Comparison of ENCODE assay signal across 13 cellular contexts in genomic region chr11:86249307-86250098, GRCh38. TPM values are rescaled to one million over a fixed set of nuclear protein-coding genes. Genes with fewer than 3 reads are reported as not detected.
A peak's percentile ranks its signal among the peaks of the same experiment; 100 is the strongest.
DNase-seq lines count a peak whose midpoint lies in the region; ATAC-seq lines count a peak whose summit lies in the region.
"Had no signal": no experiment of that assay in that cellular context is flagged by ENCODE, and none has a peak within 500 bp of the region (broad histone marks: within the 10 kb centered on the region; RNA-seq: fewer than 3 reads in every experiment).

No MANE protein-coding gene starts in this region.

- no peak overlapping the region for H2AFZ ChIP-seq in Karpas-422 (ENCODE audit: low read length)

- no peak for ATAC-seq in GM21723 (IDR thresholded peaks at IDR 0.05; ENCODE audit: unreplicated experiment)
- no peak for ATAC-seq in activated CD4-positive, CD25-positive, alpha-beta regulatory T cell treated with anti-CD3 and anti-CD28 coated beads, Interleukin-2, amount 50 U/mL, for 24 hours
- ATAC-seq: left ventricle myocardium superior had no signal

- H3K79me2 ChIP-seq in Karpas-422 (ENCODE audit: low read length) (peaks cover 92% of the 10 kb centered on the region), mesendoderm (ENCODE audit: control insufficient read depth, insufficient read depth, low read length) (peaks cover 39% of the 10 kb centered on the region)

- no peak for DNase-seq in T-helper 2 cell treated with Interferon-gamma antibody and Interleukin-4, amounts not matched to agents 5 μg/mL and 100 μg/mL, for 36 hours (ENCODE audit: low spot score)
- no peak for DNase-seq in T-helper 2 cell
- DNase-seq in Karpas-422: no peak
- DNase-seq in activated CD4-positive, alpha-beta memory T cell treated with anti-CD3 and anti-CD28 coated beads for 36 hours: no peak
- peak; percentile 70 for DNase-seq in mesendoderm
- DNase-seq in HK-2 (ENCODE audit: unreplicated experiment): no peak
- DNase-seq: hypothalamus, left ventricle myocardium superior, NCI-H1092, nucleus accumbens, WERI-Rb-1 had no signal

- peak overlapping the region; percentile 45 for H2BK120ac ChIP-seq in mesendoderm (ENCODE audit: low read depth, low read length)

- no peak overlapping the region for H2BK5ac ChIP-seq in mesendoderm (ENCODE audit: low read length)

- H3K23ac ChIP-seq in mesendoderm (ENCODE audit: low read length): no peak overlapping the region

- H3K4me1 ChIP-seq in Karpas-422 (ENCODE audit: low read length): peaks cover 59% of the 10 kb centered on the region
- H3K4me1 ChIP-seq in mesendoderm (ENCODE audit: control insufficient read depth, low read depth, low read length): peaks cover 4% of the 10 kb centered on the region

- CTCF ChIA-PET in activated CD4-positive, alpha-beta memory T cell treated with anti-CD3 and anti-CD28 coated beads for 36 hours (lab: Charles Lee): interaction anchor here (0.7 to 2.0 kb wide), 7 partner anchors 17 to 303 kb away, joined by 3 to 9 read pairs (median 4); no protein-coding TSS in a partner anchor

- intact Hi-C loops in activated CD4-positive, alpha-beta memory T cell treated with anti-CD3 and anti-CD28 coated beads for 36 hours (cut with micrococcal nuclease): loop anchor here (10.0 kb wide), 1 partner anchor 495 kb away; no protein-coding TSS in a partner anchor

- H4K8ac ChIP-seq in mesendoderm (ENCODE audit: low read depth, low read length): no peak overlapping the region

- peak overlapping the region; percentile 1; the same call in 1 of the 2 replicates for H3K4me3 ChIP-seq in Karpas-422 (ENCODE audit: low read length)
- no peak overlapping the region for H3K4me3 ChIP-seq in mesendoderm (ENCODE audit: low read length)

- H3K27ac ChIP-seq in Karpas-422 (ENCODE audit: low read length) (peak overlapping the region; percentile 90), mesendoderm (ENCODE audit: low read depth, low read length) (no peak overlapping the region)
- H3K27ac ChIP-seq: WERI-Rb-1 had no signal

- no peak overlapping the region for H2AK5ac ChIP-seq in mesendoderm (ENCODE audit: low read length)

- WGBS in mesendoderm (ENCODE audit: extremely low coverage, insufficient coverage, low lambda C conversion rate): no CpG with 5 or more reads among the region's 3 CpGs

- no peaks in the 10 kb centered on the region for H3K9me2 ChIP-seq in Karpas-422 (replicated peaks; ENCODE audit: insufficient read depth, low read length)

- H3K4ac ChIP-seq in mesendoderm (ENCODE audit: low read depth, low read length): no peak overlapping the region

- H4K20me1 ChIP-seq in Karpas-422 (ENCODE audit: insufficient read depth, low read depth, low read length): peaks cover 12% of the 10 kb centered on the region; the same call in 1 of the 2 replicates

- H3K27me3 ChIP-seq in Karpas-422 (ENCODE audit: low read length): no peaks in the 10 kb centered on the region
- no peaks in the 10 kb centered on the region for H3K27me3 ChIP-seq in mesendoderm (ENCODE audit: insufficient read depth, low read length, poor library complexity)

- no peak overlapping the region for H2BK15ac ChIP-seq in mesendoderm (replicated peaks; ENCODE audit: low read depth)

- no peak overlapping the region for H3K18ac ChIP-seq in mesendoderm (ENCODE audit: low read length)

- H3K36me3 Mint-ChIP-seq in T-helper 2 cell treated with Interferon-gamma antibody and Interleukin-4, amounts not matched to agents 5 μg/mL and 100 μg/mL, for 36 hours (ENCODE audit: low read depth): peaks cover 34% of the 10 kb centered on the region
- H3K36me3 Mint-ChIP-seq in activated CD4-positive, alpha-beta memory T cell treated with anti-CD3 and anti-CD28 coated beads for 36 hours: peaks cover 47% of the 10 kb centered on the region

- no peaks in the 10 kb centered on the region for H3K9me3 ChIP-seq in Karpas-422 (ENCODE audit: low read length)

- H4K5ac ChIP-seq in mesendoderm (ENCODE audit: low read length): no peak overlapping the region

- H3K27ac Mint-ChIP-seq in T-helper 2 cell treated with Interferon-gamma antibody and Interleukin-4, amounts not matched to agents 5 μg/mL and 100 μg/mL, for 36 hours: no peak overlapping the region
- peak overlapping the region; percentile 87 for H3K27ac Mint-ChIP-seq in activated CD4-positive, alpha-beta memory T cell treated with anti-CD3 and anti-CD28 coated beads for 36 hours

- peaks cover 6% of the 10 kb centered on the region for H3K79me1 ChIP-seq in mesendoderm (ENCODE audit: low read length)

- no peaks in the 10 kb centered on the region for H3K27me3 Mint-ChIP-seq in T-helper 2 cell treated with Interferon-gamma antibody and Interleukin-4, amounts not matched to agents 5 μg/mL and 100 μg/mL, for 36 hours (ENCODE audit: low read depth)
- no peaks in the 10 kb centered on the region for H3K27me3 Mint-ChIP-seq in activated CD4-positive, alpha-beta memory T cell treated with anti-CD3 and anti-CD28 coated beads for 36 hours

- H3K4me3 Mint-ChIP-seq in T-helper 2 cell treated with Interferon-gamma antibody and Interleukin-4, amounts not matched to agents 5 μg/mL and 100 μg/mL, for 36 hours: peak overlapping the region; percentile 60
- H3K4me3 Mint-ChIP-seq in activated CD4-positive, alpha-beta memory T cell treated with anti-CD3 and anti-CD28 coated beads for 36 hours: no peak overlapping the region

- H3K9me3 Mint-ChIP-seq in T-helper 2 cell treated with Interferon-gamma antibody and Interleukin-4, amounts not matched to agents 5 μg/mL and 100 μg/mL, for 36 hours: no peaks in the 10 kb centered on the region
- H3K9me3 Mint-ChIP-seq in activated CD4-positive, alpha-beta memory T cell treated with anti-CD3 and anti-CD28 coated beads for 36 hours: no peaks in the 10 kb centered on the region

- H3K9ac ChIP-seq in Karpas-422 (ENCODE audit: low read length): peak overlapping the region; percentile 10
- no peak overlapping the region for H3K9ac ChIP-seq in mesendoderm (ENCODE audit: low read length)

- no peak overlapping the region for H3K56ac ChIP-seq in mesendoderm (ENCODE audit: low read length)

- POLR2A ChIA-PET in activated CD4-positive, alpha-beta memory T cell treated with anti-CD3 and anti-CD28 coated beads for 36 hours (lab: Charles Lee): interaction anchor here (0.6 to 2.8 kb wide), 15 partner anchors 19 to 206 kb away, joined by 3 to 18 read pairs (median 4); no protein-coding TSS in a partner anchor

- H3K4me2 ChIP-seq in Karpas-422 (ENCODE audit: low read depth, low read length, poor library complexity, severe bottlenecking) (peak overlapping the region; percentile 86), mesendoderm (ENCODE audit: low read length) (no peak overlapping the region)

- peaks cover 48% of the 10 kb centered on the region for H3K4me1 Mint-ChIP-seq in T-helper 2 cell treated with Interferon-gamma antibody and Interleukin-4, amounts not matched to agents 5 μg/mL and 100 μg/mL, for 36 hours (ENCODE audit: low read depth)
- H3K4me1 Mint-ChIP-seq in activated CD4-positive, alpha-beta memory T cell treated with anti-CD3 and anti-CD28 coated beads for 36 hours (ENCODE audit: low read depth): peaks cover 49% of the 10 kb centered on the region

- H3K36me3 ChIP-seq in Karpas-422 (ENCODE audit: insufficient read depth, low read length): peaks cover 53% of the 10 kb centered on the region
- H3K36me3 ChIP-seq in mesendoderm (ENCODE audit: control insufficient read depth, insufficient read depth, low read length): no peaks in the 10 kb centered on the region

RNA-seq across cellular contexts. Expression of gene EED, which starts 5.0 kb away (rescaled TPM):
- 100 and 137 TPM in 2 replicates for total RNA-seq in Karpas-422 (2014; rRNA removed; shearing (Covaris generic); ENCODE audit: low replicate concordance)
- 100 to 1,000 TPM; 170 TPM for total RNA-seq in activated CD4-positive, alpha-beta memory T cell treated with anti-CD3 and anti-CD28 coated beads for 36 hours
- 17.4 TPM for polyA plus RNA-seq in mesendoderm (2013, experiment 1 of 2)
- polyA plus RNA-seq in mesendoderm (2013, experiment 2 of 2): 17.2 TPM

RNA-seq across cellular contexts. Expression of gene HIKESHI, which starts 52.5 kb away (rescaled TPM):
- total RNA-seq in Karpas-422 (2014; rRNA removed; shearing (Covaris generic); ENCODE audit: low replicate concordance): 73.4 and 172 TPM in 2 replicates
- total RNA-seq in activated CD4-positive, alpha-beta memory T cell treated with anti-CD3 and anti-CD28 coated beads for 36 hours: 10 to 100 TPM; 53.1 to 55.1 TPM
- 104 TPM for polyA plus RNA-seq in mesendoderm (2013, experiment 1 of 2)
- 101 TPM for polyA plus RNA-seq in mesendoderm (2013, experiment 2 of 2)
